11 cellular contexts compared by ENCODE assay signal in the genomic region with DNA sequence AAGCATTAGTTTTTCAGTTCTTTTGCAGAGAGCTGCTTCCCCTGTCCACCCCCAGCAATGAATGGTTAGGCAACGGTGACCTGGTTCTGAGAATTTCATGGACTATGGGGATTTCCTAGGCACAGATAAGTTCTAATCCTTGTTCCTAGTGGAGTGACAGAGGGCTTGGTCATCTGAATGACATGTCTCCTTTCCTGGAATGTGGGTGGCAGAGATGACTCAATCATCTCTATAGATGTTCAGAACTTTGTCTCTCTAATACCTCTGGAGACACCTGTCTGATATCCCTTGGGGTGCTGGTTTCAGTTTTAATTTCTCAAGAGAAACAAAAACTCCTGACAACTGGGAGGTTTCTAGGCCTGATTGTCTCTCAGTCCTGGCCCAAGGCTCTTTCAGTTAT. TPM values are rescaled to one million over a fixed set of nuclear protein-coding genes. Genes with fewer than 3 reads are reported as not detected.
DNase-seq lines count a peak whose midpoint lies in the region; ATAC-seq and TF ChIP-seq lines count a peak whose summit lies in the region.
"Had no signal": no experiment of that assay in that cellular context is flagged by ENCODE, and none has a peak within 500 bp of the region (broad histone marks: within the 10 kb centered on the region; RNA-seq: fewer than 3 reads in every experiment).

No MANE protein-coding gene starts in this region.

- peaks cover 12% of the 10 kb centered on the region for H3K4me1 ChIP-seq in mammary epithelial cell (ENCODE audit: insufficient read depth, low read length)
- H3K4me1 ChIP-seq in colonic mucosa, result no peaks in the 10 kb centered on the region
- no peaks in the 10 kb centered on the region for H3K4me1 ChIP-seq in CD4-positive, alpha-beta memory T cell (ENCODE audit: insufficient read depth, low read length)

- H3K4me3 Mint-ChIP-seq in CD4-positive, alpha-beta memory T cell, result no peak overlapping the region

- no peaks in the 10 kb centered on the region for H3K27me3 Mint-ChIP-seq in CD4-positive, alpha-beta memory T cell

- TF ChIP-seq CTCF in mammary epithelial cell (conservative IDR thresholded peaks at IDR 0.05 in 1 of 2, IDR thresholded peaks at IDR 0.05 in 1 of 2; ENCODE audit: extremely low read depth in 1 of 2, insufficient read depth in 1 of 2, low read depth in 1 of 2, low read length in 2 of 2) (no peak), colonic mucosa (IDR thresholded peaks at IDR 0.05) (no peak)

- H3K36me3 ChIP-seq in mammary epithelial cell (ENCODE audit: insufficient read depth, low read length) (no peaks in the 10 kb centered on the region), colonic mucosa (no peaks in the 10 kb centered on the region)
- no peaks in the 10 kb centered on the region for H3K36me3 ChIP-seq in CD4-positive, alpha-beta memory T cell (ENCODE audit: insufficient read depth, low read length)

- no peaks in the 10 kb centered on the region for H3K9me3 Mint-ChIP-seq in CD4-positive, alpha-beta memory T cell

- dilution Hi-C loops in mammary epithelial cell (cut with HindIII; ENCODE audit: low sequenced_read_pairs), result no loop called here

- H3K9ac ChIP-seq in mammary epithelial cell (ENCODE audit: insufficient read depth, low read length) (no peak overlapping the region), colonic mucosa (ENCODE audit: low read depth in 2 of 2, low read length in 2 of 2) (no peak overlapping the region)

- POLR2A ChIA-PET in CD4-positive, alpha-beta memory T cell (lab: Charles Lee; ENCODE audit: partially characterized antibody), result no interaction called here

- CTCF ChIA-PET in mammary epithelial cell (lab: Charles Lee; ENCODE audit: low non-redundant PET), result no interaction called here
- CTCF ChIA-PET in CD4-positive, alpha-beta memory T cell (lab: Charles Lee; ENCODE audit: partially characterized antibody), result no interaction called here

- peak; percentile 41 for DNase-seq in ELR (ENCODE audit: low read depth)
- DNase-seq in GM19240 (ENCODE audit: insufficient read length, low spot score), result peak; percentile 83
- peak; percentile 66 for DNase-seq in mammary epithelial cell
- DNase-seq in colonic mucosa, result no peak
- DNase-seq in posterior vena cava (ENCODE audit: low spot score), result no peak
- DNase-seq in CD4-positive, alpha-beta memory T cell, result no peak
- DNase-seq: retina had no signal

- no peak overlapping the region for H2AFZ ChIP-seq in mammary epithelial cell (ENCODE audit: low read depth, low read length)

- peaks cover 0 to 1% (median 0%) of the 10 kb centered on the region in 4 donors for H3K4me1 Mint-ChIP-seq in CD4-positive, alpha-beta memory T cell

- H3K27ac ChIP-seq in mammary epithelial cell (ENCODE audit: insufficient read depth, low read depth, low read length), result no peak overlapping the region
- no peak overlapping the region for H3K27ac ChIP-seq in colonic mucosa
- H3K27ac ChIP-seq in CD4-positive, alpha-beta memory T cell (ENCODE audit: low read depth, low read length), result no peak overlapping the region

- no peaks in the 10 kb centered on the region for H3K27me3 ChIP-seq in mammary epithelial cell (ENCODE audit: insufficient read depth, low read length)
- H3K27me3 ChIP-seq in colonic mucosa, result no peaks in the 10 kb centered on the region
- no peaks in the 10 kb centered on the region for H3K27me3 ChIP-seq in CD4-positive, alpha-beta memory T cell (ENCODE audit: insufficient read depth, low read length)

- no peaks in the 10 kb centered on the region for H3K79me2 ChIP-seq in mammary epithelial cell (ENCODE audit: insufficient read depth, low read length)

- H3K4me2 ChIP-seq in mammary epithelial cell (ENCODE audit: insufficient read depth, low read depth, low read length), result no peak overlapping the region

- H3K9me3 ChIP-seq in mammary epithelial cell (replicated peaks; ENCODE audit: insufficient read depth, low read length) (no peaks in the 10 kb centered on the region), colonic mucosa (no peaks in the 10 kb centered on the region)
- no peaks in the 10 kb centered on the region for H3K9me3 ChIP-seq in CD4-positive, alpha-beta memory T cell (ENCODE audit: control insufficient read depth in 1 of 2, low read length in 2 of 2)

- H3K4me3 ChIP-seq in mammary epithelial cell (replicated peaks in 1 of 3; ENCODE audit: insufficient read depth in 1 of 3, low read depth in 2 of 3, low read length in 3 of 3) (no peak overlapping the region), colonic mucosa (no peak overlapping the region)
- no peak overlapping the region for H3K4me3 ChIP-seq in CD4-positive, alpha-beta memory T cell (ENCODE audit: low read length in 2 of 2)

- ATAC-seq in HG03378 (IDR thresholded peaks at IDR 0.05; ENCODE audit: unreplicated experiment) (peak; percentile 63), HG03457 (IDR thresholded peaks at IDR 0.05; ENCODE audit: unreplicated experiment) (no peak)

- in situ Hi-C loops in mammary epithelial cell (cut with MboI; ENCODE audit: low sequenced_read_pairs in 2 of 2), result no loop called here

- H4K20me1 ChIP-seq in mammary epithelial cell (ENCODE audit: insufficient read depth, low read length), result no peaks in the 10 kb centered on the region

- no peak overlapping the region for H3K27ac Mint-ChIP-seq in CD4-positive, alpha-beta memory T cell

- intact Hi-C loops in mammary epithelial cell (cut with micrococcal nuclease), result no loop called here
- intact Hi-C loops in colonic mucosa (cut with DNase I), result no loop called here
- intact Hi-C loops in posterior vena cava (cut with DNase I), result no loop called here
- intact Hi-C loops in CD4-positive, alpha-beta memory T cell (cut with micrococcal nuclease), result no loop called here

- no TSS peak for BruUV-seq in mammary epithelial cell (replicated peaks; lab: Mats Ljungman, UMichigan)

- no peaks in the 10 kb centered on the region for H3K36me3 Mint-ChIP-seq in CD4-positive, alpha-beta memory T cell

- WGBS in mammary epithelial cell (ENCODE audit: low coverage, missing lambda C conversion rate), result 0% methylated on average over 1 of the region's 1 CpG

RNA-seq across cellular contexts. Expression of a gene that starts 10.4 kb away (rescaled TPM):
- total RNA-seq in mammary epithelial cell (under 1 TPM in 1 of 2 donors, not detected in 1; 0.45 TPM), colonic mucosa (under 1 TPM in 1 of 2 donors, not detected in 1; 0.67 TPM), posterior vena cava (not detected)
- 0.07 TPM for polyA plus RNA-seq in mammary epithelial cell
- polyA minus RNA-seq in mammary epithelial cell, result not detected
- total RNA-seq in CD4-positive, alpha-beta memory T cell, result not detected
- not detected for polyA plus RNA-seq in CD4-positive, alpha-beta memory T cell
- total RNA-seq: dermis microvascular lymphatic vessel endothelial cell, kidney epithelial cell had no signal

RNA-seq across cellular contexts. Expression of a gene that starts 38.1 kb away (rescaled TPM):
- total RNA-seq in mammary epithelial cell (10 to 100 TPM; 53.6 to 65.0 TPM), colonic mucosa (10 to 100 TPM; 30.3 to 40.0 TPM), posterior vena cava (10 to 100 TPM; 21.3 to 22.5 TPM)
- 55.8 TPM for polyA plus RNA-seq in mammary epithelial cell
- polyA minus RNA-seq in mammary epithelial cell, result 66.8 TPM
- 10 to 100 TPM; 15.2 to 15.6 TPM for total RNA-seq in CD4-positive, alpha-beta memory T cell
- polyA plus RNA-seq in CD4-positive, alpha-beta memory T cell, result 10 to 100 TPM; 13.9 to 16.4 TPM

Comparison
In these comparisons a context has a peak if more than half of its experiments do, and no peak if none do; other contexts are left out.
1. DNase-seq: peak in ELR (single experiment), GM19240 (single experiment) and mammary epithelial cell (single experiment); none in colonic mucosa (single experiment), posterior vena cava (single experiment) and CD4-positive, alpha-beta memory T cell (0 of 5).